ENCODE assay signal across 8 cellular contexts in the genomic region with DNA sequence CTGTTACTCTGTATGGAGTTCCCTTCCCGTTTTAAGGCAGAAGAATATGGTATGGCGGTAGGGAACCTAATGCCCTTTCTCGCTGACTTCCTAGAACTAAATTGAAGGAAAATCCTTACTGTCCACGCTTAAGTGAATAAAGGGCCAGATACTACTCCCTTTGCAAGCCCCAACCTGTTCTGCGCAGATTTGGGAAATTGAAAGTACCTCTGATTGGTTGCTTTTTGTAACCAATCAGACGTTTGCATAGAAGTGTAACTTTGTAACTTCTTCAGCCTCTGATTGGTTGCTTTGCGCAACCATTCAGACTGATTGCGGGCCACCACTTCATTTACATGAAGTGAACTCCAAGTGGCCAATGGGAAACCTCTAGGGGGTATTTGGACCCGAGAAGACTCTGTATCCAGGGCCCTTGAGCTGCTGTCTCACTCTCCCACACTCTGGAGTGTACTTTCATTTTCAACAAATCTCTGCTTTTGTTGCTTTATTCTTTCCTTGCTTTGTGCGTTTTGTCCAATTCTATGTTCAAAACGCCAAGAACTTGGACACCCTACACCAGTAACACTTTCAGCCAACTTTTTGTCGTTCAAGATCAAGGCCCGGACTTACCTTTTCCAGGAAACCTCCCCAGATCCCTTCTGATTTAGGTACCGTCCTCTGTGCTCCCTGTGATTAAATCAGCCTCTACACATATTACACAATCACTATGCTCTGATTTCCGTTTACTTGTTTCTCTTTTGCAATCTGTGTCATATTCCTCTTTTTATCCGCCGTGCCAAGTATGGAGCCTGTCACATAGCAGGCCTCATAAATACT. TPM values are rescaled to one million over a fixed set of nuclear protein-coding genes. Genes with fewer than 3 reads are reported as not detected.
DNase-seq lines count a peak whose midpoint lies in the region; ATAC-seq and TF ChIP-seq lines count a peak whose summit lies in the region.

No MANE protein-coding gene starts in this region.

- intact Hi-C loops in activated T-helper 1 cell treated with anti-CD3 and anti-CD28 coated beads, Interleukin-12 subunit alpha, Interleukin-12 subunit beta, Interleukin-2, Interleukin-4 antibody, amounts not matched to agents 30 ng/mL and 10 ng/mL and 1 ng/mL, durations not matched to agents 14 hours and 24 hours and 36 hours (cut with micrococcal nuclease) = loop anchor here (10.0 kb wide), 1 partner anchor 721 kb away; the partner anchor contains the start of gene ATP8A1
- intact Hi-C loops in left lung (cut with DNase I) (no loop called here), uterus (cut with DNase I; ENCODE audit: low total_unique reads) (loop anchor here (10.0 kb wide), 1 partner anchor 51 kb away; the partner anchor contains the start of gene DCAF4L1)

- TF ChIP-seq CTCF in left lung (IDR thresholded peaks at IDR 0.05) = no peak
- TF ChIP-seq CTCF in uterus (IDR thresholded peaks at IDR 0.05) = no peak

- ATAC-seq in stimulated activated naive CD8-positive, alpha-beta T cell treated with anti-CD3 and anti-CD28 coated beads, Interleukin-15, Interleukin-2, amounts not matched to agents 100 U/mL and 50 U/mL, for 24 hours = no peak
- ATAC-seq in left lung (peak; percentile 19), GM21447 (IDR thresholded peaks at IDR 0.05; ENCODE audit: unreplicated experiment) (no peak)

- H3K4me3 ChIP-seq in left lung (peak overlapping the region; percentile 74 to 96), uterus (peak overlapping the region; percentile 66 to 88)

- TF ChIP-seq POLR2A in uterus (IDR thresholded peaks at IDR 0.05) = no peak

- no peak for DNase-seq in stimulated activated naive CD8-positive, alpha-beta T cell treated with anti-CD3 and anti-CD28 coated beads, Interleukin-15, Interleukin-2, amounts not matched to agents 100 U/mL and 50 U/mL, for 24 hours
- no peak for DNase-seq in activated T-helper 1 cell treated with anti-CD3 and anti-CD28 coated beads, Interleukin-12 subunit alpha, Interleukin-12 subunit beta, Interleukin-2, Interleukin-4 antibody, amounts not matched to agents 30 ng/mL and 10 ng/mL and 1 ng/mL, durations not matched to agents 14 hours and 24 hours and 36 hours (ENCODE audit: low spot score)
- DNase-seq in left lung = peak in 1 of 2 donors; percentile 44
- DNase-seq in uterus = no peak
- DNase-seq in stimulated activated CD4-positive, alpha-beta T cell treated with anti-CD3 and anti-CD28 coated beads, Interleukin-4, amount 100 ng/mL, for 4 hours = no peak
- DNase-seq in AG08395 (ENCODE audit: low spot score) = no peak

- peak overlapping the region; percentile 88 for H3K4me3 Mint-ChIP-seq in stimulated activated naive CD8-positive, alpha-beta T cell treated with anti-CD3 and anti-CD28 coated beads, Interleukin-15, Interleukin-2, amounts not matched to agents 100 ng/mL and 50 ng/mL, for 24 hours
- peak overlapping the region; percentile 99 for H3K4me3 Mint-ChIP-seq in activated T-helper 1 cell treated with anti-CD3 and anti-CD28 coated beads, Interleukin-12 subunit alpha, Interleukin-12 subunit beta, Interleukin-2, Interleukin-4 antibody, amounts not matched to agents 30 ng/mL and 10 ng/mL and 1 ng/mL, durations not matched to agents 14 hours and 24 hours and 36 hours

- no peaks in the 10 kb centered on the region for H3K9me3 Mint-ChIP-seq in stimulated activated naive CD8-positive, alpha-beta T cell treated with anti-CD3 and anti-CD28 coated beads, Interleukin-15, Interleukin-2, amounts not matched to agents 100 ng/mL and 50 ng/mL, for 24 hours
- H3K9me3 Mint-ChIP-seq in activated T-helper 1 cell treated with anti-CD3 and anti-CD28 coated beads, Interleukin-12 subunit alpha, Interleukin-12 subunit beta, Interleukin-2, Interleukin-4 antibody, amounts not matched to agents 30 ng/mL and 10 ng/mL and 1 ng/mL, durations not matched to agents 14 hours and 24 hours and 36 hours = peaks cover 6% of the 10 kb centered on the region

- H3K9me3 ChIP-seq in left lung (no peaks in the 10 kb centered on the region), uterus (no peaks in the 10 kb centered on the region)

- H3K27ac ChIP-seq in left lung = peak overlapping the region; percentile 40 to 92
- peak overlapping the region in 1 of 2 donors; percentile 24 for H3K27ac ChIP-seq in uterus

- H3K27ac Mint-ChIP-seq in stimulated activated naive CD8-positive, alpha-beta T cell treated with anti-CD3 and anti-CD28 coated beads, Interleukin-15, Interleukin-2, amounts not matched to agents 100 ng/mL and 50 ng/mL, for 24 hours = peak overlapping the region; percentile 96
- peak overlapping the region; percentile 93 for H3K27ac Mint-ChIP-seq in activated T-helper 1 cell treated with anti-CD3 and anti-CD28 coated beads, Interleukin-12 subunit alpha, Interleukin-12 subunit beta, Interleukin-2, Interleukin-4 antibody, amounts not matched to agents 30 ng/mL and 10 ng/mL and 1 ng/mL, durations not matched to agents 14 hours and 24 hours and 36 hours

- H3K4me1 Mint-ChIP-seq in stimulated activated naive CD8-positive, alpha-beta T cell treated with anti-CD3 and anti-CD28 coated beads, Interleukin-15, Interleukin-2, amounts not matched to agents 100 ng/mL and 50 ng/mL, for 24 hours (ENCODE audit: low read depth) = peaks cover 40% of the 10 kb centered on the region
- H3K4me1 Mint-ChIP-seq in activated T-helper 1 cell treated with anti-CD3 and anti-CD28 coated beads, Interleukin-12 subunit alpha, Interleukin-12 subunit beta, Interleukin-2, Interleukin-4 antibody, amounts not matched to agents 30 ng/mL and 10 ng/mL and 1 ng/mL, durations not matched to agents 14 hours and 24 hours and 36 hours (ENCODE audit: low read depth) = peaks cover 51% of the 10 kb centered on the region

- peaks cover 33% of the 10 kb centered on the region for H3K36me3 Mint-ChIP-seq in stimulated activated naive CD8-positive, alpha-beta T cell treated with anti-CD3 and anti-CD28 coated beads, Interleukin-15, Interleukin-2, amounts not matched to agents 100 ng/mL and 50 ng/mL, for 24 hours (ENCODE audit: low read depth)
- H3K36me3 Mint-ChIP-seq in activated T-helper 1 cell treated with anti-CD3 and anti-CD28 coated beads, Interleukin-12 subunit alpha, Interleukin-12 subunit beta, Interleukin-2, Interleukin-4 antibody, amounts not matched to agents 30 ng/mL and 10 ng/mL and 1 ng/mL, durations not matched to agents 14 hours and 24 hours and 36 hours (ENCODE audit: low read depth) = peaks cover 25% of the 10 kb centered on the region

- H3K36me3 ChIP-seq in left lung (peaks cover 0 to 3% of the 10 kb centered on the region in 2 donors), uterus (no peaks in the 10 kb centered on the region)

- no peaks in the 10 kb centered on the region for H3K27me3 ChIP-seq in left lung
- no peaks in the 10 kb centered on the region for H3K27me3 ChIP-seq in uterus

- peaks cover 0 to 36% of the 10 kb centered on the region in 2 donors for H3K4me1 ChIP-seq in left lung
- H3K4me1 ChIP-seq in uterus = peaks cover 0 to 12% of the 10 kb centered on the region in 2 donors

- H3K27me3 Mint-ChIP-seq in stimulated activated naive CD8-positive, alpha-beta T cell treated with anti-CD3 and anti-CD28 coated beads, Interleukin-15, Interleukin-2, amounts not matched to agents 100 ng/mL and 50 ng/mL, for 24 hours = peaks cover 4% of the 10 kb centered on the region
- no peaks in the 10 kb centered on the region for H3K27me3 Mint-ChIP-seq in activated T-helper 1 cell treated with anti-CD3 and anti-CD28 coated beads, Interleukin-12 subunit alpha, Interleukin-12 subunit beta, Interleukin-2, Interleukin-4 antibody, amounts not matched to agents 30 ng/mL and 10 ng/mL and 1 ng/mL, durations not matched to agents 14 hours and 24 hours and 36 hours (ENCODE audit: insufficient read depth)

RNA-seq across cellular contexts. Expression of gene TMEM33, which starts 1.0 kb away (rescaled TPM):
- 97.8 and 106 TPM in 2 replicates for total RNA-seq in activated T-helper 1 cell treated with anti-CD3 and anti-CD28 coated beads, Interleukin-12 subunit alpha, Interleukin-12 subunit beta, Interleukin-2, Interleukin-4 antibody, amounts not matched to agents 30 ng/mL and 10 ng/mL and 1 ng/mL, durations not matched to agents 14 hours and 24 hours and 36 hours
- total RNA-seq in left lung (10 to 100 TPM; 70.9 to 87.7 TPM), uterus (10 to 100 TPM; 30.9 to 61.1 (median 47.8) TPM)

RNA-seq across cellular contexts. Expression of gene DCAF4L1, which starts 47.4 kb away (rescaled TPM):
- 0.20 and 0.31 TPM in 2 replicates for total RNA-seq in activated T-helper 1 cell treated with anti-CD3 and anti-CD28 coated beads, Interleukin-12 subunit alpha, Interleukin-12 subunit beta, Interleukin-2, Interleukin-4 antibody, amounts not matched to agents 30 ng/mL and 10 ng/mL and 1 ng/mL, durations not matched to agents 14 hours and 24 hours and 36 hours
- total RNA-seq in left lung = under 1 TPM; 0.15 to 0.58 TPM
- under 1 TPM in 2 of 4 donors, not detected in 2; 0.30 to 0.35 TPM for total RNA-seq in uterus

RNA-seq across cellular contexts. Expression of gene SLC30A9, which starts 56.1 kb away (rescaled TPM):
- total RNA-seq in activated T-helper 1 cell treated with anti-CD3 and anti-CD28 coated beads, Interleukin-12 subunit alpha, Interleukin-12 subunit beta, Interleukin-2, Interleukin-4 antibody, amounts not matched to agents 30 ng/mL and 10 ng/mL and 1 ng/mL, durations not matched to agents 14 hours and 24 hours and 36 hours = 40.4 and 43.2 TPM in 2 replicates
- total RNA-seq in left lung (10 to 100 TPM; 45.7 to 57.3 TPM), uterus (100 to 1,000 TPM in 2 of 4 donors, 10 to 100 TPM in 2; 37.9 to 219 (median 88.1) TPM)

Comparison
In these comparisons a context has a peak if more than half of its experiments do, and no peak if none do; other contexts are left out.
1. intact Hi-C loops: an anchor here in activated T-helper 1 cell treated with anti-CD3 and anti-CD28 coated beads, Interleukin-12 subunit alpha, Interleukin-12 subunit beta, Interleukin-2, Interleukin-4 antibody, amounts not matched to agents 30 ng/mL and 10 ng/mL and 1 ng/mL, durations not matched to agents 14 hours and 24 hours and 36 hours (10.0 kb wide) and uterus (10.0 kb wide); none called in left lung.